In the genomic region with DNA sequence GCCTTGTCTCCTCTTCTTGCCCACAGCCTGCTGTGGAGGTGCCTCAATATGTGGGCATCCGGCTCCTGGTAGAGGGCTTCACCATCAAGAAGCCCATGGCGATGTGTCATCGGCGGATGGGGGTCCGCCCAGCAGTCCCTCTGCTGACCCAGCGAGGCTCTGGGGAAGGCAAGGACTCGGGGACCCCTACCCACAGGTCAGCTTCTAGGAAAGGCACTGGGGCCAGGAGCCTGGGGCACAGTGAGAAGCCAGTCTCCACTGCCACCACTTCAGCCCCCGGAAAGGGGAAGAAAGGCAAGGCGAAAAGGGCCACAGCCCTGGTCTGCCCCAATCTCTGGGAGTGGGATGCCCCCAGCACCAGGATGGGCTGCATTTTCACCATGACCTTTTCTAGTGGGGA, we compare ENCODE assay signal across 29 cellular contexts. TPM values are rescaled to one million over a fixed set of nuclear protein-coding genes. Genes with fewer than 3 reads are reported as not detected.
"Had no signal": no experiment of that assay in that cellular context is flagged by ENCODE, and none has a peak within 500 bp of the region (broad histone marks: within the 10 kb centered on the region; RNA-seq: fewer than 3 reads in every experiment).

No MANE protein-coding gene starts in this region.

- H3K27ac ChIP-seq: pancreas, psoas muscle, right lobe of liver, sigmoid colon, stomach, thoracic aorta, thyroid gland, tibial nerve, upper lobe of left lung, vagina had no signal

- H3K9me3 Mint-ChIP-seq: naive B cell; naive thymus-derived CD8-positive, alpha-beta T cell; nephron progenitor cell; neural crest cell; stimulated activated effector memory CD8-positive, alpha-beta T cell treated with anti-CD3 and anti-CD28 coated beads, Interleukin-12 subunit alpha, Interleukin-12 subunit beta, amount 100 ng/mL, for 72 hours; stimulated activated naive B cell treated with anti-CD40 and anti-IgM and Interleukin-4, amounts not matched to agents 10 μg/mL and 1 μg/mL and 100 μg/mL, for 72 hours; stimulated activated naive CD8-positive, alpha-beta T cell treated with anti-CD3 and anti-CD28 coated beads, Interleukin-15, Interleukin-2, amounts not matched to agents 100 ng/mL and 50 ng/mL, for 24 hours had no signal

- H3K4me3 ChIP-seq: pancreas, psoas muscle, right lobe of liver, sigmoid colon, stomach, thoracic aorta, thyroid gland, tibial nerve, upper lobe of left lung, vagina had no signal

- ATAC-seq: naive thymus-derived CD8-positive, alpha-beta T cell; pancreas; psoas muscle; right cardiac atrium; right lobe of liver; stimulated activated effector memory CD8-positive, alpha-beta T cell treated with anti-CD3 and anti-CD28 coated beads, Interleukin-12 subunit alpha, Interleukin-12 subunit beta, amount 100 ng/mL, for 72 hours; stimulated activated naive B cell treated with anti-CD40 and anti-IgM and Interleukin-4, amounts not matched to agents 10 μg/mL and 1 μg/mL and 100 μg/mL, for 72 hours had no signal

- H3K27me3 Mint-ChIP-seq: naive B cell; naive thymus-derived CD8-positive, alpha-beta T cell; progenitor cell of endocrine pancreas; stimulated activated naive B cell treated with anti-CD40 and anti-IgM and Interleukin-4, amounts not matched to agents 10 μg/mL and 1 μg/mL and 100 μg/mL, for 72 hours; stimulated activated naive CD8-positive, alpha-beta T cell treated with anti-CD3 and anti-CD28 coated beads, Interleukin-15, Interleukin-2, amounts not matched to agents 100 ng/mL and 50 ng/mL, for 24 hours had no signal

- H3K4me1 ChIP-seq: psoas muscle, right lobe of liver, sigmoid colon, stomach, thyroid gland, tibial nerve, upper lobe of left lung, vagina had no signal

- H3K36me3 Mint-ChIP-seq: naive B cell had no signal

- H3K4me3 Mint-ChIP-seq: naive thymus-derived CD8-positive, alpha-beta T cell; nephron progenitor cell; neural crest cell; stimulated activated effector memory CD8-positive, alpha-beta T cell treated with anti-CD3 and anti-CD28 coated beads, Interleukin-12 subunit alpha, Interleukin-12 subunit beta, amount 100 ng/mL, for 72 hours; stimulated activated naive B cell treated with anti-CD40 and anti-IgM and Interleukin-4, amounts not matched to agents 10 μg/mL and 1 μg/mL and 100 μg/mL, for 72 hours; stimulated activated naive CD8-positive, alpha-beta T cell treated with anti-CD3 and anti-CD28 coated beads, Interleukin-15, Interleukin-2, amounts not matched to agents 100 ng/mL and 50 ng/mL, for 24 hours had no signal

- H3K36me3 ChIP-seq: pancreas had no signal

- H3K4me1 Mint-ChIP-seq: nephron progenitor cell, neural crest cell had no signal

- H3K9me3 ChIP-seq: pancreas, psoas muscle, right lobe of liver, sigmoid colon, stomach, thoracic aorta, thyroid gland, tibial nerve, upper lobe of left lung, vagina had no signal

- H3K27ac Mint-ChIP-seq: nephron progenitor cell; progenitor cell of endocrine pancreas; stimulated activated effector memory CD8-positive, alpha-beta T cell treated with anti-CD3 and anti-CD28 coated beads, Interleukin-12 subunit alpha, Interleukin-12 subunit beta, amount 100 ng/mL, for 72 hours; stimulated activated naive B cell treated with anti-CD40 and anti-IgM and Interleukin-4, amounts not matched to agents 10 μg/mL and 1 μg/mL and 100 μg/mL, for 72 hours; stimulated activated naive CD8-positive, alpha-beta T cell treated with anti-CD3 and anti-CD28 coated beads, Interleukin-15, Interleukin-2, amounts not matched to agents 100 ng/mL and 50 ng/mL, for 24 hours had no signal

- DNase-seq: naive B cell; naive thymus-derived CD8-positive, alpha-beta T cell; nephron progenitor cell; occipital lobe; pancreas; psoas muscle; right cardiac atrium; right lobe of liver; sigmoid colon; small intestine; stimulated activated CD4-positive, alpha-beta T cell treated with anti-CD3 and anti-CD28 coated beads, Interleukin-15, amount 100 ng/mL, for 24 hours; stimulated activated CD4-positive, alpha-beta T cell treated with anti-CD3 and anti-CD28 coated beads, Interleukin-2, amount 100 ng/mL, for 24 hours; stimulated activated CD4-positive, alpha-beta T cell treated with anti-CD3 and anti-CD28 coated beads, Interleukin-2, amount 100 ng/mL, for 48 hours; stimulated activated CD4-positive, alpha-beta T cell treated with anti-CD3 and anti-CD28 coated beads, Interleukin-4, amount 100 ng/mL, for 24 hours; stimulated activated naive B cell treated with anti-CD40 and anti-IgM and Interleukin-4, amounts not matched to agents 10 μg/mL and 1 μg/mL and 100 μg/mL, for 72 hours; stimulated activated naive CD4-positive, alpha-beta T cell treated with Interleukin-2 at 50 U/mL for 16 hours; stomach; thyroid gland; trophoblast cell; upper lobe of left lung had no signal

- H3K27me3 ChIP-seq: pancreas, right lobe of liver, sigmoid colon, stomach, thyroid gland, tibial nerve, upper lobe of left lung, vagina had no signal

RNA-seq across cellular contexts. Expression of a gene that starts 47.0 kb away (rescaled TPM):
- total RNA-seq: neural crest cell, occipital lobe, osteocyte, progenitor cell of endocrine pancreas, temporal lobe, upper lobe of left lung had no signal
